Comparison of ENCODE assay signal across 10 cellular contexts in the genomic region with DNA sequence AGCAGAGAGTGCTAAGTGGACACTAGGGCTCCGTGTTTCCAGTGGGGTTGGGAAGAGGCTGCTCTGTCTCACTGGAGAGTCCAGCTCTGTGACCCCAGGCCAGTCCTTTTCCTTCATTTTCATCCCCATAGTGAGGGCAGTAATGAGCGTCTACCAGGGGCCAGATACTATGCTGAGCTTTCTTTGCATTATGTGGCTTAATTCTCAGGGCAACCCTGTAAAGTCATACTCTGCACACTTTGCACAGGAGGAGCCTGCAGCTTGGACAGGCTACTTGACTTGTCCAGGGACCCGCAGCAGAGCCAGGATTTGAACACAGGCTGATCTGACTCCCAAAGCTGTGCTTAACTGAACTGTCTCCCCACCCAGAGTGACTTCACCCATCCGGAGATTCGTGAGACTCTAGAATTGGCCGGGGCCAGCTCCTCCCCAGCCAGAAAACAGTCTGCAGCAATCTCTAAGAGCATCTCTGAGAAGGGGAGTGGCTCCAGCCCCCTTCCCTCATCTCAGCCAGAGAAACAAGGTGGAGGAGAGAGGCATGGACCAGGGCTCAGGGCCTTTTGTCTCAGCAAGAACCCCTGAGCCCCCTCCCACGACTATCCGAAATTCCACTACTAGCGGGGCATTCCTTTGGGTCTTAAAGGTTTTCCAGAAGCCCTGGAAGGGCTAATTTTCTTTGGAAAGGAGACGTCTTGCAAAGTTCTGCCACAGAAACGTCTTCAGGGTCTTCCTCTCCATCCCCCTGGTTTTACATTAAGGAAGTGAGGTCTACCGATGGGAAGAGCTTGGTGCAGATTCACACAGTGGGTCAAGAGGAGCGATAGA. TPM values are rescaled to one million over a fixed set of nuclear protein-coding genes. Genes with fewer than 3 reads are reported as not detected.
A peak's percentile ranks its signal among the peaks of the same experiment; 100 is the strongest.
DNase-seq lines count a peak whose midpoint lies in the region; ATAC-seq and TF ChIP-seq lines count a peak whose summit lies in the region.
"Had no signal": no experiment of that assay in that cellular context is flagged by ENCODE, and none has a peak within 500 bp of the region (broad histone marks: within the 10 kb centered on the region; RNA-seq: fewer than 3 reads in every experiment).

No MANE protein-coding gene starts in this region.

- H3K9me2 ChIP-seq in hepatocyte (replicated peaks; ENCODE audit: insufficient read depth): no peaks in the 10 kb centered on the region

- H3K27ac Mint-ChIP-seq in T-cell: no peak overlapping the region

- POLR2A ChIA-PET in T-cell (lab: Charles Lee): no interaction called here

- H3K9me3 ChIP-seq in hepatocyte (ENCODE audit: low read depth): no peaks in the 10 kb centered on the region

- H3K4me1 ChIP-seq in hepatocyte (ENCODE audit: insufficient read depth) (peaks cover 11% of the 10 kb centered on the region), foreskin keratinocyte (no peaks in the 10 kb centered on the region)

- peak in 1 of 4 experiments; percentile 31 for ATAC-seq in T-cell (replicated peaks in 1 of 4)
- no peak for ATAC-seq in foreskin keratinocyte
- ATAC-seq in GM21825 (IDR thresholded peaks at IDR 0.05; ENCODE audit: unreplicated experiment): no peak

- no peak overlapping the region for H2AFZ ChIP-seq in hepatocyte

- TF ChIP-seq CTCF in hepatocyte (IDR thresholded peaks at IDR 0.05; ENCODE audit: poor library complexity) (no peak), foreskin keratinocyte (conservative IDR thresholded peaks at IDR 0.05) (no peak)

- peak overlapping the region; percentile 37 for H3K4me3 ChIP-seq in hepatocyte
- H3K4me3 ChIP-seq in skeletal muscle cell (ENCODE audit: low read depth, low read length): peak overlapping the region; percentile 52

- H3K27me3 ChIP-seq in hepatocyte (peaks cover 23% of the 10 kb centered on the region), foreskin keratinocyte (peaks cover 38% of the 10 kb centered on the region)

- H3K36me3 ChIP-seq in hepatocyte (replicated peaks; ENCODE audit: insufficient read depth, low read depth): no peaks in the 10 kb centered on the region

- H3K27me3 Mint-ChIP-seq in T-cell: peaks cover 44 to 63% of the 10 kb centered on the region in 2 donors

- peak overlapping the region; percentile 87 for H3K4me2 ChIP-seq in hepatocyte

- DNase-seq in DMS 273 (lab: John Stamatoyannopoulos, UW; ENCODE audit: unreplicated experiment): peak; percentile 51
- DNase-seq in DMS 273 treated with DMSO at 0.1 percent for 48 hours (lab: John Stamatoyannopoulos, UW): no peak
- DNase-seq in T-cell: no peak
- DNase-seq in hepatocyte (ENCODE audit: low spot score): no peak
- no peak for DNase-seq in skeletal muscle cell (ENCODE audit: low read depth)
- no peak for DNase-seq in foreskin keratinocyte
- DNase-seq in cerebellum (ENCODE audit: low spot score): no peak

- H3K79me2 ChIP-seq in hepatocyte: no peaks in the 10 kb centered on the region

- H3K9me3 Mint-ChIP-seq in T-cell: no peaks in the 10 kb centered on the region

- WGBS in hepatocyte (ENCODE audit: low lambda C conversion rate, missing lambda C conversion rate): 38% methylated on average over 13 of the region's 13 CpGs

- H3K36me3 Mint-ChIP-seq in T-cell: peaks cover 22% of the 10 kb centered on the region

- CTCF ChIA-PET in T-cell (lab: Charles Lee): interaction anchor here in 1 of 2 donors (0.6 to 1.6 kb wide), 2 partner anchors 159 to 351 kb away, joined by 3 to 11 read pairs; no protein-coding TSS in a partner anchor

- H3K4me3 Mint-ChIP-seq in T-cell: peak overlapping the region; percentile 53 to 66 (median 55)

- H3K27ac ChIP-seq in hepatocyte: peak overlapping the region; percentile 7
- no peak overlapping the region for H3K27ac ChIP-seq in foreskin keratinocyte
- H3K27ac ChIP-seq: 22Rv1, VCaP had no signal

- H4K20me1 ChIP-seq in hepatocyte (ENCODE audit: insufficient read depth, poor library complexity, severe bottlenecking): no peaks in the 10 kb centered on the region

- H3K4me1 Mint-ChIP-seq in T-cell: peaks cover 14 to 24% (median 23%) of the 10 kb centered on the region in 3 donors

RNA-seq across cellular contexts. Expression of gene FNDC5, which starts 0.9 kb away (rescaled TPM):
- total RNA-seq in T-cell (not detected), hepatocyte (5.8 and 9.0 TPM in 2 replicates), foreskin keratinocyte (not detected in 2 replicates), cerebellum (41.5 TPM)
- polyA plus RNA-seq in hepatocyte (5.2 and 11.2 TPM in 2 replicates), foreskin keratinocyte (not detected in 2 replicates)

RNA-seq across cellular contexts. Expression of gene HPCA, which starts 14.7 kb away (rescaled TPM):
- total RNA-seq in T-cell (under 1 TPM in 2 of 5 donors, not detected in 3; 0.45 to 0.54 TPM), hepatocyte (not detected in 2 replicates), foreskin keratinocyte (not detected in 2 replicates), cerebellum (25.2 TPM)
- polyA plus RNA-seq in hepatocyte (0.85 and 1.0 TPM in 2 replicates), foreskin keratinocyte (not detected in 2 replicates)

RNA-seq across cellular contexts. Expression of gene TMEM54, which starts 29.6 kb away (rescaled TPM):
- under 1 TPM in 2 of 5 donors, not detected in 3; 0.35 to 0.64 TPM for total RNA-seq in T-cell
- total RNA-seq in hepatocyte: 24.8 and 33.5 TPM in 2 replicates
- polyA plus RNA-seq in hepatocyte: 52.6 and 64.7 TPM in 2 replicates
- 73.2 and 90.0 TPM in 2 replicates for total RNA-seq in foreskin keratinocyte
- polyA plus RNA-seq in foreskin keratinocyte: 113 and 128 TPM in 2 replicates
- 1.8 TPM for total RNA-seq in cerebellum

RNA-seq across cellular contexts. Expression of gene S100PBP, which starts 54.1 kb away (rescaled TPM):
- total RNA-seq in T-cell (10 to 100 TPM; 46.6 to 77.6 (median 63.6) TPM), hepatocyte (27.1 and 41.5 TPM in 2 replicates), foreskin keratinocyte (27.6 and 28.6 TPM in 2 replicates), cerebellum (58.4 TPM)
- polyA plus RNA-seq in hepatocyte (10.7 and 17.9 TPM in 2 replicates), foreskin keratinocyte (8.1 and 12.4 TPM in 2 replicates)

RNA-seq across cellular contexts. Expression of gene YARS1, which starts 54.4 kb away (rescaled TPM):
- 100 to 1,000 TPM in 3 of 5 donors, 10 to 100 TPM in 2; 88.9 to 197 (median 172) TPM for total RNA-seq in T-cell
- total RNA-seq in hepatocyte: 83.4 and 104 TPM in 2 replicates
- 140 and 150 TPM in 2 replicates for polyA plus RNA-seq in hepatocyte
- total RNA-seq in foreskin keratinocyte: 119 and 130 TPM in 2 replicates
- polyA plus RNA-seq in foreskin keratinocyte: 95.9 and 107 TPM in 2 replicates
- 34.8 TPM for total RNA-seq in cerebellum

Comparison
In these comparisons a context has a peak if more than half of its experiments do, and no peak if none do; other contexts are left out.
1. RNA of gene HPCA, which starts 14.7 kb away (total RNA-seq): 25.2 TPM in cerebellum (single experiment); 0.45 to 0.54 TPM in T-cell, not detected in hepatocyte and not detected in foreskin keratinocyte; every median in the first group is over 10 times any median in the second.